9 cellular contexts compared by ENCODE assay signal in the genomic region with DNA sequence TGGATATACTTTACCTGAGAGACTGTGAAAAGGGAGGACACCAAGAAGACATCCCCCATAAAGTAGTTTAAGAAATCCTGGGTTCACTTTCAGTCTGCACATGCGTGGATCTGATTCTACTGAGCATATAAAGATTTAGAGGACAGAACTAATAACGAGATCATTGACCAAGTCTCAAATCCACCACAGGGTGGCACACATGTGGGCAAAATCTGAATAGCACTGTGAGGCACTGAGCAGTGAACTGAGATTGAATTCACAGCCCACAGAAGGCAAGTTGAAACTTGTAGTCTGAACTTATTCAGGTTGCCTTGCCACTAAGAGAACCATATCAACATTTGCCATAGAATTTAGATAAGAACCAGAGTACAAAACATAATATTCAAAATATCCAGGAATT.
DNase-seq lines count a peak whose midpoint lies in the region; ATAC-seq, FAIRE-seq and TF ChIP-seq lines count a peak whose summit lies in the region.
"Had no signal": no experiment of that assay in that cellular context is flagged by ENCODE, and none has a peak within 500 bp of the region (broad histone marks: within the 10 kb centered on the region; RNA-seq: fewer than 3 reads in every experiment).

No MANE protein-coding gene starts in this region.

- H3K27me3 ChIP-seq in GM12878 (replicated peaks in 1 of 2; ENCODE audit: control insufficient read depth in 2 of 2, insufficient read depth in 2 of 2, low read length in 1 of 2): no peaks in the 10 kb centered on the region

- H3K4me1 ChIP-seq in GM12878 (ENCODE audit: control insufficient read depth, insufficient read depth, low read length): no peaks in the 10 kb centered on the region; the same call in 1 of the 2 replicates

- WGBS in GM12878 (ENCODE audit: insufficient coverage, insufficient replicate concordance, low lambda C conversion rate, missing lambda C conversion rate): 0% methylated on average over 2 of the region's 2 CpGs

- no peak overlapping the region for H3K27ac ChIP-seq in GM12878 (ENCODE audit: control insufficient read depth, insufficient read depth)
- H3K27ac ChIP-seq: thoracic aorta had no signal

- POLR2A ChIA-PET in GM12878 (lab: Charles Lee): no interaction called here

- no peak overlapping the region for H2AFZ ChIP-seq in GM12878 (ENCODE audit: control insufficient read depth, low read depth, low read length)

- H3K4me2 ChIP-seq in GM12878 (ENCODE audit: control insufficient read depth, insufficient read depth): no peak overlapping the region

- SMC1A ChIA-PET in GM12878 (lab: Charles Lee; ENCODE audit: uncharacterized antibody, unreplicated experiment): no interaction called here

- TF ChIP-seq EP300 in GM12878 (IDR thresholded peaks at IDR 0.05; ENCODE audit: borderline replicate concordance in 1 of 2, control insufficient read depth in 1 of 2, low read depth in 2 of 2, low read length in 2 of 2): no peak

- BruUV-seq in GM12878 (replicated peaks; lab: Mats Ljungman, UMichigan): no TSS peak

- TF ChIP-seq RAD21 in GM12878 (IDR thresholded peaks at IDR 0.05; ENCODE audit: insufficient read depth, low read depth, low read length): peak; percentile 58

- FAIRE-seq in GM12878 (lab: Jason Lieb, UNC): no peak

- peak; percentile 6 for DNase-seq in COLO829 (ENCODE audit: low spot score)
- peak; percentile 55 for DNase-seq in NCI-H510A treated with DMSO at 0.1 percent for 48 hours (lab: John Stamatoyannopoulos, UW)
- DNase-seq in GM12878 (ENCODE audit: low read depth, low spot score): peak; percentile 35
- DNase-seq in left kidney (ENCODE audit: low read depth, low spot score): peak; percentile 69
- no peak for DNase-seq in islet precursor cell

- CTCF ChIA-PET in GM12878 (lab: Yijun Ruan, JAX): no interaction called here

- H3K79me2 ChIP-seq in GM12878 (ENCODE audit: control insufficient read depth, insufficient read depth, low read length): no peaks in the 10 kb centered on the region

- H3K36me3 ChIP-seq in GM12878 (ENCODE audit: control insufficient read depth in 2 of 2, insufficient read depth in 2 of 2, low read length in 1 of 2): no peaks in the 10 kb centered on the region
- H3K36me3 ChIP-seq: thoracic aorta had no signal

- ATAC-seq in GM18909 (IDR thresholded peaks at IDR 0.05; ENCODE audit: poor library complexity, unreplicated experiment) (peak; percentile 86), HG03095 (IDR thresholded peaks at IDR 0.05; ENCODE audit: unreplicated experiment) (peak; percentile 61), GM12878 (peak; percentile 96), HG03521 (IDR thresholded peaks at IDR 0.05; ENCODE audit: unreplicated experiment) (no peak)

- H4K20me1 ChIP-seq in GM12878 (ENCODE audit: control insufficient read depth, insufficient read depth): no peaks in the 10 kb centered on the region

- peak; percentile 34 to 47 (median 38); a peak in 4 of 6 replicates for TF ChIP-seq CTCF in GM12878 (IDR thresholded peaks at IDR 0.05 in 2 of 3, conservative IDR thresholded peaks at IDR 0.05 in 1 of 3; ENCODE audit: control insufficient read depth in 2 of 3, extremely low read depth in 1 of 3, insufficient read depth in 1 of 3, low read depth in 3 of 3, low read length in 3 of 3)

- in situ Hi-C loops in GM12878 (cut with MboI): loop anchor here (10.0 kb wide), 1 partner anchor 827 kb away; no protein-coding TSS in a partner anchor

- H3K9ac ChIP-seq in GM12878 (ENCODE audit: control insufficient read depth, insufficient read depth, low read length): no peak overlapping the region

- H3K4me3 ChIP-seq in GM12878: no peak overlapping the region
- H3K4me3 ChIP-seq: thoracic aorta had no signal

- no peak for TF ChIP-seq POLR2A in GM12878 (IDR thresholded peaks at IDR 0.05; ENCODE audit: low read depth, low read length)

- intact Hi-C loops in GM12878 (cut with micrococcal nuclease; ENCODE audit: unreplicated experiment): loop anchor here (5.0 kb wide), 1 partner anchor 824 kb away; no protein-coding TSS in a partner anchor

- H3K9me3 ChIP-seq in GM12878 (replicated peaks; ENCODE audit: control insufficient read depth, insufficient read depth, low read length): no peaks in the 10 kb centered on the region
- H3K9me3 ChIP-seq: thoracic aorta had no signal

- RAD21 ChIA-PET in GM12878 (lab: Charles Lee; ENCODE audit: unreplicated experiment): no interaction called here

TF ChIP-seq in GM12878, 131 proteins besides CTCF, POLR2A, EP300 and RAD21:
- TF ChIP-seq SPI1 (IDR thresholded peaks at IDR 0.05; ENCODE audit: borderline replicate concordance, insufficient read depth, low read depth, low read length): no peak
- no peak for TF ChIP-seq FOXK2 (IDR thresholded peaks at IDR 0.05)
- TF ChIP-seq RUNX3 (IDR thresholded peaks at IDR 0.05; ENCODE audit: low read length): peak; percentile 37; the same call in 1 of the 2 replicates
- no peak for TF ChIP-seq IKZF1 (conservative IDR thresholded peaks at IDR 0.05)
- TF ChIP-seq SMC3 (IDR thresholded peaks at IDR 0.05; ENCODE audit: borderline replicate concordance, low read length): peak; percentile 34; the same call in 1 of the 2 replicates
